ENCODE assay signal across 16 cellular contexts in genomic region chr18:27202771-27203170, GRCh38. TPM values are rescaled to one million over a fixed set of nuclear protein-coding genes. Genes with fewer than 3 reads are reported as not detected.
"Had no signal": no experiment of that assay in that cellular context is flagged by ENCODE, and none has a peak within 500 bp of the region (broad histone marks: within the 10 kb centered on the region; RNA-seq: fewer than 3 reads in every experiment).

No MANE protein-coding gene starts in this region.

- H3K4me3 ChIP-seq: left ventricle myocardium inferior had no signal

- H3K27me3 Mint-ChIP-seq: activated CD8-positive, alpha-beta T cell treated with anti-CD3 and anti-CD28 coated beads for 36 hours; activated naive CD8-positive, alpha-beta T cell treated with anti-CD3 and anti-CD28 coated beads, Interleukin-2, amount 10 ng/mL, durations not matched to agents 7 days and 5 days had no signal

- H3K4me3 Mint-ChIP-seq: activated CD8-positive, alpha-beta T cell treated with anti-CD3 and anti-CD28 coated beads for 36 hours; activated naive CD8-positive, alpha-beta T cell treated with anti-CD3 and anti-CD28 coated beads, Interleukin-2, amount 10 ng/mL, durations not matched to agents 7 days and 5 days; activated T-cell treated with anti-CD3 and anti-CD28 coated beads, Interleukin-2, amount 50 U/mL, for 72 hours; T-helper 2 cell treated with Interferon-gamma antibody and Interleukin-4, amounts not matched to agents 5 μg/mL and 100 μg/mL, for 36 hours had no signal

- H3K9me3 ChIP-seq: left ventricle myocardium inferior had no signal

- H3K27ac ChIP-seq: left ventricle myocardium inferior, parathyroid adenoma had no signal

- H3K36me3 Mint-ChIP-seq: activated naive CD8-positive, alpha-beta T cell treated with anti-CD3 and anti-CD28 coated beads, Interleukin-2, amount 10 ng/mL, durations not matched to agents 7 days and 5 days had no signal

- H3K79me2 ChIP-seq: parathyroid adenoma had no signal

- FAIRE-seq: small intestine had no signal

- ATAC-seq: activated CD8-positive, alpha-beta T cell treated with anti-CD3 and anti-CD28 coated beads for 36 hours; activated T-cell treated with anti-CD3 and anti-CD28 coated beads, Interleukin-2, amount 50 U/mL, for 72 hours had no signal

- H3K4me1 Mint-ChIP-seq: activated naive CD8-positive, alpha-beta T cell treated with anti-CD3 and anti-CD28 coated beads, Interleukin-2, amount 10 ng/mL, durations not matched to agents 7 days and 5 days had no signal

- H3K27ac Mint-ChIP-seq: activated CD8-positive, alpha-beta T cell treated with anti-CD3 and anti-CD28 coated beads for 36 hours; activated naive CD8-positive, alpha-beta T cell treated with anti-CD3 and anti-CD28 coated beads, Interleukin-2, amount 10 ng/mL, durations not matched to agents 7 days and 5 days; activated T-cell treated with anti-CD3 and anti-CD28 coated beads, Interleukin-2, amount 50 U/mL, for 72 hours; T-helper 2 cell treated with Interferon-gamma antibody and Interleukin-4, amounts not matched to agents 5 μg/mL and 100 μg/mL, for 36 hours had no signal

- H3K4me1 ChIP-seq: left ventricle myocardium inferior, parathyroid adenoma had no signal

- DNase-seq: activated CD4-positive, CD25-positive, alpha-beta regulatory T cell treated with anti-CD3 and anti-CD28 coated beads, Interleukin-2, amount 50 U/mL, for 72 hours; activated CD8-positive, alpha-beta memory T cell treated with anti-CD3 and anti-CD28 coated beads, Interleukin-2, amount 50 U/mL, for 4 hours; activated CD8-positive, alpha-beta T cell treated with anti-CD3 and anti-CD28 coated beads for 36 hours; activated naive CD8-positive, alpha-beta T cell treated with anti-CD3 and anti-CD28 coated beads, Interleukin-2, amount 10 ng/mL, durations not matched to agents 7 days and 5 days; activated T-cell treated with anti-CD3 and anti-CD28 coated beads, Interleukin-2, amount 50 U/mL, for 72 hours; anterior cingulate cortex; effector memory CD4-positive, alpha-beta T cell; erythroblast; left ventricle myocardium inferior; mesenchymal stem cell; retina; small intestine; SW 1271 had no signal

- H3K9ac ChIP-seq: parathyroid adenoma had no signal

- H2AFZ ChIP-seq: parathyroid adenoma had no signal

- H3K36me3 ChIP-seq: left ventricle myocardium inferior had no signal

RNA-seq across cellular contexts. Expression of gene CHST9, which starts 17.7 kb away (rescaled TPM):
- total RNA-seq: activated CD8-positive, alpha-beta T cell treated with anti-CD3 and anti-CD28 coated beads for 36 hours; activated naive CD8-positive, alpha-beta T cell treated with anti-CD3 and anti-CD28 coated beads, Interleukin-2, amount 10 ng/mL, durations not matched to agents 7 days and 5 days; activated T-cell treated with anti-CD3 and anti-CD28 coated beads, Interleukin-2, amount 50 U/mL, for 72 hours; cardiac septum had no signal
